8 cellular contexts compared by ENCODE assay signal in the genomic region with DNA sequence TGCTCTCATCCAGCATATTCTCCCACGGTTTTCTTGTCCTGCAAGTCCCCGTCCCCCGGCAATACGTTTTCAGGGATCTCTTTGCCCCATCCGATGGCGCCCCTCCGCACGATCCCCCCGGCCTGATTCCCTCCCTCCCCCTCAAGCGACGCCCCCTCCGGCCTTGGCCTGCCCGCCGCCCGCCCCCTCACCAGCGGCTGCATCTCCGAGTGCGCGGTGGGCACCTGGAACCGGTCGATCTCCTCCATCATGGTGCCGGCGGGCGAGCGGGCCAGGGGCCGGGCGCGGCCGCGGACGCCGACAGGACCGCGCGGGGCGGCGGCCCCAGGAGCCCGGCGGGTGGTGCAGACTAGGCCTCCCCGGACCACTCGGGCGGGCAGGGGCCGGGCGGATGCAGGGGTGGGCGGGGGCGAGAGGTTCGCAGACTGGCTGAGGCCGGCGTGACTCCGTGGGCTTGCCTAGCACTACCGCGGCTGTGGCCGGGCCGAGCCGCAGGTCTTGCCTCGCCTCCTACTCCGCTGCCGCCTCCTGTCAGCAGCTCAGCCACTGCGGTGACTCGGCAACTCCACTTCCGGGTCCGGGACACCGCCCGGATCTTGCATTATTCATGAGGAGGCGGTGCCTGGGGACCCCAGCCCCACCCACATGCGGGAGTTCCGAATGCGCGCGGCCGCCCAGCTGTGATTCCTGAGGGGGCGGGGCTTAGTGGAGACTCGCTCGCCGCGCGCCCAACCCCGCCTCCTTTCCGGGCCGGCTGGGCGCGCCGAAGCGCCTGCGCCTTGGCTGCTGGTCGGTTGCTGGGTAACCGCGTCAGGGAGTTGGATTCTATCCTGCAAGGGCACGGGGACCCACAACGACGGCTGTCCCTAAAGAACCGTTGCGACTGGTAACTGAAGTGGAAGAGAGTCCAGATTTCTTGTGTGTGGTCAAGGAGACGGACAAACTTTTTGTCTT. TPM values are rescaled to one million over a fixed set of nuclear protein-coding genes. Genes with fewer than 3 reads are reported as not detected.
A peak's percentile ranks its signal among the peaks of the same experiment; 100 is the strongest.
DNase-seq lines count a peak whose midpoint lies in the region; ATAC-seq and TF ChIP-seq lines count a peak whose summit lies in the region.

A gene (plus strand): TSS at position 793 of the 954 bp plus-strand sequence. CDS start 201 bp downstream, outside the sequence.
A gene with protein sequence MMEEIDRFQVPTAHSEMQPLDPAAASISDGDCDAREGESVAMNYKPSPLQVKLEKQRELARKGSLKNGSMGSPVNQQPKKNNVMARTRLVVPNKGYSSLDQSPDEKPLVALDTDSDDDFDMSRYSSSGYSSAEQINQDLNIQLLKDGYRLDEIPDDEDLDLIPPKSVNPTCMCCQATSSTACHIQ (minus strand): TSS at position 558 of the 954 bp plus-strand sequence. CDS start 307 bp downstream, at position 251.

- 0 to 1% methylated on average over 87 to 94 of the region's 94 CpGs for WGBS in heart right ventricle, 2 donors
- whole genome bisulfite sequencing in upper lobe of left lung, 2 donors = 1% methylated on average over 23 to 58 of the region's 94 CpGs

- H3K27me3 ChIP-seq in heart right ventricle (peaks cover 0 to 8% (median 0%) of the 10 kb centered on the region in 7 donors), upper lobe of left lung (no peaks in the 10 kb centered on the region)

- TF ChIP-seq POLR2A in GM15510 (IDR thresholded peaks at IDR 0.05; ENCODE audit: borderline replicate concordance, extremely low read depth, insufficient read length) (peak; percentile 63), upper lobe of left lung (IDR thresholded peaks at IDR 0.05) (peak in 3 of 4 donors; percentile 56 to 88 (median 79))

- DNase-seq in NCI-H146 treated with DMSO at 0.1 percent for 48 hours (lab: John Stamatoyannopoulos, UW; ENCODE audit: unreplicated experiment) (peak; percentile 97), T-helper 1 cell (peak; percentile 98 to 99 (median 99)), amniotic stem cell (lab: John Stamatoyannopoulos, UW) (peak; percentile 97), heart right ventricle (peak; percentile 99), posterior cingulate gyrus (peak; percentile 97 to 100 (median 99)), upper lobe of left lung (peak; percentile 99 to 100)

- peak; percentile 98 for ATAC-seq in HG02884 (IDR thresholded peaks at IDR 0.05; ENCODE audit: unreplicated experiment)
- ATAC-seq in heart right ventricle = peak; percentile 95 to 98 (median 98)
- peak; percentile 99 for ATAC-seq in upper lobe of left lung (ENCODE audit: low FRiP score in 2 of 2)

- intact Hi-C loops in heart right ventricle (cut with DNase I) = loop anchor here in 2 of 10 donors (1.0 to 2.0 kb wide), 2 partner anchors 65 to 129 kb away; a partner anchor contains a TSS
- intact Hi-C loops in posterior cingulate gyrus (cut with DNase I) = loop anchor here (5.0 kb wide), 2 partner anchors 44 to 131 kb away; a partner anchor contains a TSS

- no peak for TF ChIP-seq EP300 in upper lobe of left lung (IDR thresholded peaks at IDR 0.05)

- H3K9me3 ChIP-seq in heart right ventricle (no peaks in the 10 kb centered on the region), upper lobe of left lung (no peaks in the 10 kb centered on the region)

- H3K36me3 ChIP-seq in heart right ventricle (no peaks in the 10 kb centered on the region), upper lobe of left lung (no peaks in the 10 kb centered on the region)

- TF ChIP-seq CTCF in heart right ventricle (IDR thresholded peaks at IDR 0.05) = no peak
- TF ChIP-seq CTCF in upper lobe of left lung (IDR thresholded peaks at IDR 0.05) = no peak

- H3K4me1 ChIP-seq in heart right ventricle = peaks cover 12 to 52% (median 39%) of the 10 kb centered on the region in 9 donors
- peaks cover 17 to 37% (median 33%) of the 10 kb centered on the region in 4 donors for H3K4me1 ChIP-seq in upper lobe of left lung

- peak within 1 kb of the TSS; percentile 72 to 94 (median 85) for H3K4me3 ChIP-seq in heart right ventricle
- H3K4me3 ChIP-seq in upper lobe of left lung = peak within 1 kb of the TSS; percentile 89 to 94 (median 92)

- H3K27ac ChIP-seq in heart right ventricle (peak within 1 kb of the TSS; percentile 63 to 93 (median 89)), upper lobe of left lung (peak within 1 kb of the TSS; percentile 56 to 90 (median 76))

RNA-seq across cellular contexts. Expression of the first gene that starts in this region (rescaled TPM):
- under 1 TPM in 2 of 10 donors, not detected in 8; 0.09 to 0.18 TPM for total RNA-seq in heart right ventricle
- polyA plus RNA-seq in heart right ventricle = under 1 TPM in 1 of 2 donors, not detected in 1; 0.28 TPM
- total RNA-seq in upper lobe of left lung = 10 to 100 TPM in 3 of 6 donors, 1 to 10 TPM in 2, under 1 TPM in 1; 0.37 to 39.8 (median 9.7) TPM

RNA-seq across cellular contexts. Expression of the second gene that starts in this region (rescaled TPM):
- total RNA-seq in heart right ventricle (10 to 100 TPM; 18.9 to 38.6 (median 27.9) TPM), upper lobe of left lung (10 to 100 TPM; 10.0 to 33.0 (median 15.2) TPM)
- polyA plus RNA-seq in heart right ventricle = 10 to 100 TPM; 15.1 to 20.7 TPM

Comparison
In these comparisons a context has a peak if more than half of its experiments do, and no peak if none do; other contexts are left out.
1. Peak in every context shown above with its lines: DNase-seq, ATAC-seq, H3K4me3 ChIP-seq and H3K27ac ChIP-seq.